ENCODE assay signal across 8 cellular contexts in genomic region chr17:35119370-35120185, GRCh38. TPM values are rescaled to one million over a fixed set of nuclear protein-coding genes. Genes with fewer than 3 reads are reported as not detected.
DNase-seq lines count a peak whose midpoint lies in the region; FAIRE-seq and TF ChIP-seq lines count a peak whose summit lies in the region.

Gene RAD51D (minus strand): TSS chr17:35119860. CDS start chr17:35119613, 247 bp downstream.

- H3K4me2 ChIP-seq in DOHH2 (ENCODE audit: low read length) (peak within 1 kb of the TSS; percentile 75), MM.1S (ENCODE audit: low read depth, low read length) (peak within 1 kb of the TSS; percentile 99)

- no peaks in the 10 kb centered on the region for H3K27me3 ChIP-seq in DOHH2 (ENCODE audit: control insufficient read depth, low read length)
- no peaks in the 10 kb centered on the region for H3K27me3 ChIP-seq in MM.1S (replicated peaks; ENCODE audit: insufficient read depth, low read length)
- no peaks in the 10 kb centered on the region for H3K27me3 ChIP-seq in SJSA1 (replicated peaks)
- no peaks in the 10 kb centered on the region for H3K27me3 ChIP-seq in neuron (ENCODE audit: insufficient read depth, low read length)
- H3K27me3 ChIP-seq in subcutaneous abdominal adipose tissue (ENCODE audit: control insufficient read depth in 5 of 5, insufficient read depth in 4 of 5, low read length in 5 of 5): no peaks in the 10 kb centered on the region

- peak; percentile 87 for DNase-seq in H54 (ENCODE audit: insufficient read length, low spot score)
- peak; percentile 75 for DNase-seq in MM.1S
- peak; percentile 80 to 85 for DNase-seq in SJSA1 (ENCODE audit: low read depth in 1 of 2, low spot score in 2 of 2)
- DNase-seq in activated gamma-delta T cell treated with anti-CD3 and anti-CD28 coated beads, Interleukin-2, amount 50 U/mL, for 16 hours (ENCODE audit: low read depth): peak; percentile 61
- DNase-seq in frontal cortex (ENCODE audit: low spot score in 2 of 2): peak; percentile 89 to 91

- no peaks in the 10 kb centered on the region for H4K20me1 ChIP-seq in DOHH2 (ENCODE audit: control insufficient read depth, insufficient read depth, low read depth, low read length)
- H4K20me1 ChIP-seq in MM.1S (ENCODE audit: insufficient read depth, low read length): no peaks in the 10 kb centered on the region

- H3K36me3 ChIP-seq in DOHH2 (ENCODE audit: control insufficient read depth, low read length) (peaks cover 28% of the 10 kb centered on the region), MM.1S (replicated peaks; ENCODE audit: insufficient read depth, low read length) (no peaks in the 10 kb centered on the region), SJSA1 (peaks cover 34% of the 10 kb centered on the region), neuron (ENCODE audit: insufficient read depth, low read length) (no peaks in the 10 kb centered on the region), subcutaneous abdominal adipose tissue (ENCODE audit: control insufficient read depth in 5 of 5, insufficient read depth in 5 of 5, low read length in 5 of 5) (no peaks in the 10 kb centered on the region)

- H3K9me2 ChIP-seq in DOHH2 (replicated peaks; ENCODE audit: control insufficient read depth, low read length) (no peaks in the 10 kb centered on the region), MM.1S (replicated peaks; ENCODE audit: insufficient read depth, low read length) (no peaks in the 10 kb centered on the region)

- TF ChIP-seq POLR2A in H54 (IDR thresholded peaks at IDR 0.05; ENCODE audit: low read depth, low read length): peak; percentile 31; the same call in 1 of the 2 replicates

- H3F3A ChIP-seq in DOHH2 (ENCODE audit: control insufficient read depth, insufficient read depth): no peaks in the 10 kb centered on the region
- no peaks in the 10 kb centered on the region for H3F3A ChIP-seq in MM.1S (ENCODE audit: insufficient read depth, low read length)

- peak; percentile 92 for TF ChIP-seq CTCF in DOHH2 (IDR thresholded peaks at IDR 0.05; ENCODE audit: low read depth, low read length, poor library complexity, severe bottlenecking)
- TF ChIP-seq CTCF in MM.1S (IDR thresholded peaks at IDR 0.05; ENCODE audit: low read length): peak; percentile 89

- H2AFZ ChIP-seq in MM.1S (ENCODE audit: low read length) (peak within 1 kb of the TSS; percentile 97), neuron (ENCODE audit: low read depth, low read length) (peak within 1 kb of the TSS; percentile 91)

- H3K79me2 ChIP-seq in DOHH2 (ENCODE audit: control insufficient read depth, low read length) (peaks cover 43% of the 10 kb centered on the region), MM.1S (ENCODE audit: low read length) (peaks cover 36% of the 10 kb centered on the region)

- H3K9ac ChIP-seq in MM.1S (ENCODE audit: low read length) (peak within 1 kb of the TSS; percentile 82), subcutaneous abdominal adipose tissue (ENCODE audit: low read length in 5 of 5) (peak within 1 kb of the TSS in 4 of 5 donors; percentile 82 to 92 (median 86))

- H3K9me3 ChIP-seq in DOHH2 (ENCODE audit: control insufficient read depth, insufficient read depth, low read length) (no peaks in the 10 kb centered on the region), MM.1S (replicated peaks; ENCODE audit: insufficient read depth, low read length) (no peaks in the 10 kb centered on the region), SJSA1 (replicated peaks) (no peaks in the 10 kb centered on the region), neuron (ENCODE audit: low read length) (no peaks in the 10 kb centered on the region), subcutaneous abdominal adipose tissue (ENCODE audit: control insufficient read depth in 5 of 5, low read length in 5 of 5) (no peaks in the 10 kb centered on the region)

- H3K4me1 ChIP-seq in DOHH2 (ENCODE audit: control insufficient read depth, low read length): peaks cover 19% of the 10 kb centered on the region
- H3K4me1 ChIP-seq in MM.1S (ENCODE audit: low read length): no peaks in the 10 kb centered on the region
- H3K4me1 ChIP-seq in SJSA1 (replicated peaks): peaks cover 43% of the 10 kb centered on the region
- peaks cover 3% of the 10 kb centered on the region for H3K4me1 ChIP-seq in neuron (ENCODE audit: insufficient read depth, low read length)
- H3K4me1 ChIP-seq in subcutaneous abdominal adipose tissue (ENCODE audit: control insufficient read depth in 5 of 5, insufficient read depth in 5 of 5, low read length in 5 of 5): peaks cover 3 to 27% (median 19%) of the 10 kb centered on the region in 5 donors

- H3K27ac ChIP-seq in DOHH2 (ENCODE audit: low read depth, low read length): peak within 1 kb of the TSS; percentile 40; the same call in 1 of the 2 replicates
- H3K27ac ChIP-seq in MM.1S (ENCODE audit: low read length): peak within 1 kb of the TSS; percentile 31; the same call in 1 of the 2 replicates
- H3K27ac ChIP-seq in SJSA1: peak within 1 kb of the TSS; percentile 66
- peak within 1 kb of the TSS; percentile 54 for H3K27ac ChIP-seq in subcutaneous abdominal adipose tissue (ENCODE audit: low read depth, low read length)

- H3K4me3 ChIP-seq in DOHH2 (ENCODE audit: low read length) (peak within 1 kb of the TSS; percentile 97), MM.1S (ENCODE audit: low read length) (peak within 1 kb of the TSS; percentile 78), SJSA1 (peak within 1 kb of the TSS; percentile 66), neuron (ENCODE audit: low read length) (peak within 1 kb of the TSS; percentile 61), subcutaneous abdominal adipose tissue (ENCODE audit: low read depth in 1 of 5, low read length in 5 of 5) (peak within 1 kb of the TSS; percentile 80 to 95 (median 91))

- no peak for FAIRE-seq in H54 (lab: Jason Lieb, UNC)
- FAIRE-seq in frontal cortex (lab: Jason Lieb, UNC): no peak

RNA-seq across cellular contexts. Expression of gene RAD51D, which starts in this region (rescaled TPM):
- total RNA-seq in SJSA1 (2014; rRNA removed; shearing (Covaris generic)): 13.7 and 16.9 TPM in 2 replicates
- total RNA-seq in frontal cortex: 9.8 TPM

Comparison
In these comparisons a context has a peak if more than half of its experiments do, and no peak if none do; other contexts are left out.
1. Peak in every context shown above with its lines: DNase-seq, H3K4me3 ChIP-seq and H3K27ac ChIP-seq.